14 cellular contexts compared by ENCODE assay signal in genomic region chr16:68486671-68487495, GRCh38. TPM values are rescaled to one million over a fixed set of nuclear protein-coding genes. Genes with fewer than 3 reads are reported as not detected.
DNase-seq lines count a peak whose midpoint lies in the region; ATAC-seq, FAIRE-seq and TF ChIP-seq lines count a peak whose summit lies in the region.
"Had no signal": no experiment of that assay in that cellular context is flagged by ENCODE, and none has a peak within 500 bp of the region (broad histone marks: within the 10 kb centered on the region; RNA-seq: fewer than 3 reads in every experiment).

No MANE protein-coding gene starts in this region.

- H3K4me2 ChIP-seq in HepG2 (ENCODE audit: low read depth, low read length), result no peak overlapping the region
- no peak overlapping the region for H3K4me2 ChIP-seq in mesenchymal stem cell (ENCODE audit: low read length, poor library complexity, severe bottlenecking)

- H3K9ac ChIP-seq in HepG2 (ENCODE audit: insufficient read depth, low read depth, low read length) (no peak overlapping the region), mesenchymal stem cell (ENCODE audit: low read length) (no peak overlapping the region)

- TF ChIP-seq POLR2A in right lobe of liver (IDR thresholded peaks at IDR 0.05), result no peak
- TF ChIP-seq POLR2A in HepG2 (IDR thresholded peaks at IDR 0.05; ENCODE audit: insufficient read depth in 1 of 2, low read depth in 2 of 2, low read length in 2 of 2), result no peak
- TF ChIP-seq POLR2A in gastrocnemius medialis (IDR thresholded peaks at IDR 0.05), result no peak
- TF ChIP-seq POLR2A in suprapubic skin (IDR thresholded peaks at IDR 0.05), result no peak

- no peak overlapping the region for H2BK15ac ChIP-seq in mesenchymal stem cell (ENCODE audit: low read depth, poor library complexity, severe bottlenecking)

- H3K4me1 ChIP-seq in right lobe of liver (peaks cover 0 to 12% (median 0%) of the 10 kb centered on the region in 4 donors), HepG2 (ENCODE audit: insufficient read depth, low read length) (0 out of 2 replicates have a peak, but pooled peaks cover 6% of the 10 kb centered on the region), lower lobe of right lung (peaks cover 10% of the 10 kb centered on the region), mesenchymal stem cell (ENCODE audit: control insufficient read depth, insufficient read depth, low read depth, low read length) (peaks cover 13% of the 10 kb centered on the region), gastrocnemius medialis (no peaks in the 10 kb centered on the region), suprapubic skin (peaks cover 22% of the 10 kb centered on the region)

- no peak overlapping the region for H4K8ac ChIP-seq in mesenchymal stem cell (ENCODE audit: low read length)

- H2BK120ac ChIP-seq in mesenchymal stem cell (ENCODE audit: low read depth, low read length), result no peak overlapping the region

- H2BK12ac ChIP-seq in mesenchymal stem cell (ENCODE audit: low read length in 2 of 2), result no peak overlapping the region

- DNase-seq in right lobe of liver (no peak), HepG2 (ENCODE audit: low spot score) (no peak), NCI-H69 (lab: John Stamatoyannopoulos, UW) (peak; percentile 80), lower lobe of right lung (no peak), mesenchymal stem cell (no peak), gastrocnemius medialis (no peak), suprapubic skin (ENCODE audit: low spot score in 2 of 2) (no peak), D721Med (ENCODE audit: insufficient read length, low spot score) (no peak)
- DNase-seq: activated naive CD8-positive, alpha-beta T cell treated with anti-CD3 and anti-CD28 coated beads, Interleukin-2, amount 10 ng/mL, durations not matched to agents 7 days and 5 days; cerebellar nuclear complex; EL; erythroblast had no signal

- TF ChIP-seq EP300 in HepG2 (IDR thresholded peaks at IDR 0.05; ENCODE audit: low read depth in 2 of 2, low read length in 2 of 2) (no peak), HepG2 (CRISPR knock-in tag; IDR thresholded peaks at IDR 0.05; ENCODE audit: borderline replicate concordance) (no peak), suprapubic skin (IDR thresholded peaks at IDR 0.05) (no peak)

- WGBS in right lobe of liver (ENCODE audit: insufficient coverage, low coverage, low lambda C conversion rate, missing lambda C conversion rate), result 54% methylated on average over 5 of the region's 8 CpGs
- 14% methylated on average over 8 of the region's 8 CpGs for WGBS in HepG2 (ENCODE audit: low lambda C conversion rate)
- 62% methylated on average over 8 of the region's 8 CpGs for WGBS in mesenchymal stem cell
- WGBS in suprapubic skin, result 42% methylated on average over 8 of the region's 8 CpGs

- BruUV-seq in HepG2 (replicated peaks; lab: Mats Ljungman, UMichigan), result no TSS peak

- POLR2A ChIA-PET in HepG2 (lab: Yijun Ruan, JAX), result no interaction called here

- FAIRE-seq in HepG2 (lab: Jason Lieb, UNC) (no peak), D721Med (lab: Jason Lieb, UNC) (no peak)
- FAIRE-seq: urothelium cell line had no signal

- CTCF ChIA-PET in HepG2 (lab: Yijun Ruan, JAX; ENCODE audit: low intra/inter-chr PET ratio, low total read pairs), result no interaction called here

- H4K20me1 ChIP-seq in HepG2 (ENCODE audit: insufficient read depth, low read length), result no peaks in the 10 kb centered on the region

- TF ChIP-seq CTCF in right lobe of liver (IDR thresholded peaks at IDR 0.05), result no peak
- TF ChIP-seq CTCF in HepG2 (CRISPR knock-in tag; IDR thresholded peaks at IDR 0.05), result no peak
- no peak for TF ChIP-seq CTCF in lower lobe of right lung (IDR thresholded peaks at IDR 0.05)
- no peak for TF ChIP-seq CTCF in gastrocnemius medialis (IDR thresholded peaks at IDR 0.05 in 4 of 5, conservative IDR thresholded peaks at IDR 0.05 in 1 of 5)
- TF ChIP-seq CTCF in suprapubic skin (IDR thresholded peaks at IDR 0.05), result no peak
- no peak for TF ChIP-seq CTCF in D721Med (IDR thresholded peaks at IDR 0.05; ENCODE audit: insufficient read depth, missing control alignments)

- no peak for TF ChIP-seq RAD21 in HepG2 (CRISPR knock-in tag; IDR thresholded peaks at IDR 0.05)

- in situ Hi-C loops in HepG2 (cut with HindIII; ENCODE audit: extremely low pct_ligation_motif_present, low pct_unique_long_range_greater_than_20kb), result no loop called here
- in situ Hi-C loops in gastrocnemius medialis (cut with MboI; ENCODE audit: low sequenced_read_pairs in 4 of 4), result no loop called here

- H3K9me3 ChIP-seq in right lobe of liver (no peaks in the 10 kb centered on the region), HepG2 (ENCODE audit: low read length) (no peaks in the 10 kb centered on the region), lower lobe of right lung (no peaks in the 10 kb centered on the region), mesenchymal stem cell (ENCODE audit: control insufficient read depth, low read length) (peaks cover 4% of the 10 kb centered on the region), gastrocnemius medialis (no peaks in the 10 kb centered on the region), suprapubic skin (no peaks in the 10 kb centered on the region)

- intact Hi-C loops in right lobe of liver (cut with DNase I), result no loop called here
- intact Hi-C loops in HepG2 (cut with micrococcal nuclease; ENCODE audit: unreplicated experiment), result no loop called here
- intact Hi-C loops in lower lobe of right lung (cut with DNase I), result no loop called here
- intact Hi-C loops in gastrocnemius medialis (cut with DNase I; ENCODE audit: low total_unique reads), result no loop called here

- H3K4ac ChIP-seq in mesenchymal stem cell (ENCODE audit: low read depth in 1 of 2, low read length in 2 of 2), result no peak overlapping the region

- no peak overlapping the region for H4K91ac ChIP-seq in mesenchymal stem cell (ENCODE audit: low read length)

- ATAC-seq in right lobe of liver (peak; percentile 37 to 76 (median 58)), HepG2 (no peak), lower lobe of right lung (no peak), gastrocnemius medialis (no peak)

- H3K79me1 ChIP-seq in mesenchymal stem cell (replicated peaks; ENCODE audit: low read length, poor library complexity, severe bottlenecking), result no peaks in the 10 kb centered on the region

- H3K27ac ChIP-seq in right lobe of liver (no peak overlapping the region), HepG2 (ENCODE audit: extremely low read length, insufficient read depth, low read length) (no peak overlapping the region), lower lobe of right lung (peak overlapping the region; percentile 3), mesenchymal stem cell (ENCODE audit: low read length, poor library complexity, severe bottlenecking) (no peak overlapping the region), gastrocnemius medialis (no peak overlapping the region), suprapubic skin (no peak overlapping the region)

- H2AK5ac ChIP-seq in mesenchymal stem cell (ENCODE audit: low read length, severe bottlenecking), result no peak overlapping the region

- no peak overlapping the region for H3K18ac ChIP-seq in mesenchymal stem cell (ENCODE audit: low read depth in 1 of 2, low read length in 2 of 2)

- no peak overlapping the region for H3K4me3 ChIP-seq in right lobe of liver
- H3K4me3 ChIP-seq in HepG2 (replicated peaks in 1 of 3; ENCODE audit: insufficient read depth in 1 of 3, low read depth in 2 of 3, low read length in 3 of 3), result no peak overlapping the region
- no peak overlapping the region for H3K4me3 ChIP-seq in lower lobe of right lung
- H3K4me3 ChIP-seq in mesenchymal stem cell (ENCODE audit: insufficient read depth in 1 of 2, low read depth in 1 of 2, low read length in 2 of 2), result no peak overlapping the region
- no peak overlapping the region for H3K4me3 ChIP-seq in gastrocnemius medialis
- no peak overlapping the region for H3K4me3 ChIP-seq in suprapubic skin
- H3K4me3 ChIP-seq: lung had no signal

- H3K23ac ChIP-seq in mesenchymal stem cell (ENCODE audit: low read length in 2 of 2), result no peak overlapping the region

- H2AFZ ChIP-seq in HepG2 (ENCODE audit: low read length) (no peak overlapping the region), mesenchymal stem cell (ENCODE audit: low read depth, low read length) (no peak overlapping the region)

- H3K14ac ChIP-seq in mesenchymal stem cell (ENCODE audit: low read length in 2 of 2), result no peak overlapping the region

- no peaks in the 10 kb centered on the region for H3K79me2 ChIP-seq in HepG2 (ENCODE audit: insufficient read depth, low read length)

- H3K36me3 ChIP-seq in right lobe of liver (no peaks in the 10 kb centered on the region), HepG2 (replicated peaks in 1 of 2; ENCODE audit: control insufficient read depth in 1 of 2, insufficient read depth in 2 of 2, low read length in 2 of 2) (no peaks in the 10 kb centered on the region), lower lobe of right lung (no peaks in the 10 kb centered on the region), mesenchymal stem cell (ENCODE audit: control insufficient read depth in 1 of 2, insufficient read depth in 2 of 2, low read depth in 1 of 2, low read length in 2 of 2) (no peaks in the 10 kb centered on the region), gastrocnemius medialis (no peaks in the 10 kb centered on the region), suprapubic skin (no peaks in the 10 kb centered on the region)

- H3K27me3 ChIP-seq in right lobe of liver (no peaks in the 10 kb centered on the region), HepG2 (ENCODE audit: control insufficient read depth in 1 of 2, insufficient read depth in 2 of 2, low read length in 2 of 2) (no peaks in the 10 kb centered on the region), lower lobe of right lung (ENCODE audit: low read depth) (no peaks in the 10 kb centered on the region), mesenchymal stem cell (ENCODE audit: control insufficient read depth in 1 of 2, insufficient read depth in 1 of 2, low read length in 2 of 2) (peaks cover 20 to 73% of the 10 kb centered on the region in 2 experiments), gastrocnemius medialis (no peaks in the 10 kb centered on the region), suprapubic skin (no peaks in the 10 kb centered on the region)

- no peak overlapping the region for H2BK5ac ChIP-seq in mesenchymal stem cell (ENCODE audit: low read depth, low read length, poor library complexity, severe bottlenecking)

RNA-seq across cellular contexts. Expression of gene SMPD3, which starts 38.6 kb away (rescaled TPM):
- total RNA-seq in right lobe of liver (10 to 100 TPM in 2 of 6 experiments, 1 to 10 TPM in 2, under 1 TPM in 2; 0.18 to 27.2 (median 5.0) TPM), HepG2 (2016; rRNA removed; fragmentation: Illumina TruSeq; extraction: Trizol) (0.07 TPM in 1 of 2 replicates, not detected in the other), lower lobe of right lung (3.6 TPM), gastrocnemius medialis (1 to 10 TPM in 1 of 4 donors, not detected in 3; 2.3 TPM), suprapubic skin (10 to 100 TPM; 26.2 to 64.9 (median 39.9) TPM)
- total RNA-seq in HepG2 (2016; cell fraction: cytosol; rRNA removed; fragmentation: Illumina TruSeq; extraction: Trizol; ENCODE audit: low read depth), result not detected in 2 replicates
- total RNA-seq in HepG2 (2016; cell fraction: insoluble cytoplasmic fraction; rRNA removed; fragmentation: Illumina TruSeq; extraction: Trizol), result 0.06 TPM in 1 of 2 replicates, not detected in the other
- total RNA-seq in HepG2 (2016; cell fraction: membrane; rRNA removed; fragmentation: Illumina TruSeq; extraction: Trizol), result not detected in 2 replicates
- total RNA-seq in HepG2 (2016; cell fraction: nucleus; rRNA removed; fragmentation: Illumina TruSeq; extraction: Trizol), result not detected in 2 replicates
- 0.13 and 0.32 TPM in 2 replicates for polyA plus RNA-seq in HepG2 (2011; rRNA removed)
- 0.06 and 0.38 TPM in 2 replicates for polyA plus RNA-seq in HepG2 (2011; cell fraction: cytosol; rRNA removed)
- polyA plus RNA-seq in HepG2 (2011; cell fraction: nucleus; rRNA removed), result 0.51 and 0.87 TPM in 2 replicates
- polyA plus RNA-seq in HepG2 (2012), result 1.2 and 1.3 TPM in 2 replicates
- not detected in 2 replicates for polyA plus RNA-seq in HepG2 (2016; cell fraction: cytosol; fragmentation: Illumina TruSeq; extraction: Trizol; ENCODE audit: low read depth)
- not detected in 2 replicates for polyA plus RNA-seq in HepG2 (2016; cell fraction: insoluble cytoplasmic fraction; fragmentation: Illumina TruSeq; extraction: Trizol; ENCODE audit: low read depth)
- not detected in 2 replicates for polyA plus RNA-seq in HepG2 (2016; cell fraction: membrane; fragmentation: Illumina TruSeq; extraction: Trizol; ENCODE audit: low read depth)
- 0.40 TPM in 1 of 2 replicates, not detected in the other for polyA plus RNA-seq in HepG2 (2016; cell fraction: nucleus; fragmentation: Illumina TruSeq; extraction: Trizol; ENCODE audit: insufficient read depth, low read depth)
- 0.24 TPM in 1 of 2 replicates, not detected in the other for polyA minus RNA-seq in HepG2 (2011; rRNA and poly(A)+ RNA removed; ENCODE audit: low replicate concordance)
- 1.2 TPM in 1 of 2 replicates, not detected in the other for polyA minus RNA-seq in HepG2 (2011; cell fraction: cytosol; rRNA and poly(A)+ RNA removed)
- polyA minus RNA-seq in HepG2 (2011; cell fraction: nucleus; rRNA and poly(A)+ RNA removed), result 0.52 TPM in 1 of 2 replicates, not detected in the other
- polyA plus RNA-seq in mesenchymal stem cell (2013, experiment 1 of 2), result not detected
- 0.04 TPM for polyA plus RNA-seq in mesenchymal stem cell (2013, experiment 2 of 2)

RNA-seq across cellular contexts. Expression of gene ZFP90, which starts 52.2 kb away (rescaled TPM):
- total RNA-seq in right lobe of liver (10 to 100 TPM in 1 of 6 experiments, 1 to 10 TPM in 5; 3.4 to 11.3 (median 6.2) TPM), HepG2 (2016; rRNA removed; fragmentation: Illumina TruSeq; extraction: Trizol) (17.6 and 21.9 TPM in 2 replicates), lower lobe of right lung (25.7 TPM), gastrocnemius medialis (10 to 100 TPM in 2 of 4 donors, 1 to 10 TPM in 2; 8.2 to 36.6 (median 9.9) TPM), suprapubic skin (10 to 100 TPM in 3 of 4 donors, 1 to 10 TPM in 1; 9.1 to 34.5 (median 16.4) TPM)
- total RNA-seq in HepG2 (2016; cell fraction: cytosol; rRNA removed; fragmentation: Illumina TruSeq; extraction: Trizol; ENCODE audit: low read depth), result 5.3 and 6.1 TPM in 2 replicates
- 16.8 and 19.8 TPM in 2 replicates for total RNA-seq in HepG2 (2016; cell fraction: insoluble cytoplasmic fraction; rRNA removed; fragmentation: Illumina TruSeq; extraction: Trizol)
- 12.0 and 12.6 TPM in 2 replicates for total RNA-seq in HepG2 (2016; cell fraction: membrane; rRNA removed; fragmentation: Illumina TruSeq; extraction: Trizol)
- 16.4 and 21.3 TPM in 2 replicates for total RNA-seq in HepG2 (2016; cell fraction: nucleus; rRNA removed; fragmentation: Illumina TruSeq; extraction: Trizol)
- 17.6 and 18.9 TPM in 2 replicates for polyA plus RNA-seq in HepG2 (2011; rRNA removed)
- 8.1 and 9.3 TPM in 2 replicates for polyA plus RNA-seq in HepG2 (2011; cell fraction: cytosol; rRNA removed)
- 36.1 and 55.4 TPM in 2 replicates for polyA plus RNA-seq in HepG2 (2011; cell fraction: nucleus; rRNA removed)
- 12.8 and 14.6 TPM in 2 replicates for polyA plus RNA-seq in HepG2 (2012)
- polyA plus RNA-seq in HepG2 (2016; cell fraction: cytosol; fragmentation: Illumina TruSeq; extraction: Trizol; ENCODE audit: low read depth), result 4.5 and 5.6 TPM in 2 replicates
- polyA plus RNA-seq in HepG2 (2016; cell fraction: insoluble cytoplasmic fraction; fragmentation: Illumina TruSeq; extraction: Trizol; ENCODE audit: low read depth), result 14.3 and 14.6 TPM in 2 replicates
- 6.2 and 9.0 TPM in 2 replicates for polyA plus RNA-seq in HepG2 (2016; cell fraction: membrane; fragmentation: Illumina TruSeq; extraction: Trizol; ENCODE audit: low read depth)
- 27.9 and 29.5 TPM in 2 replicates for polyA plus RNA-seq in HepG2 (2016; cell fraction: nucleus; fragmentation: Illumina TruSeq; extraction: Trizol; ENCODE audit: insufficient read depth, low read depth)
- polyA minus RNA-seq in HepG2 (2011; rRNA and poly(A)+ RNA removed; ENCODE audit: low replicate concordance), result 0.58 and 14.8 TPM in 2 replicates
- 13.7 and 13.9 TPM in 2 replicates for polyA minus RNA-seq in HepG2 (2011; cell fraction: cytosol; rRNA and poly(A)+ RNA removed)
- 28.3 and 40.0 TPM in 2 replicates for polyA minus RNA-seq in HepG2 (2011; cell fraction: nucleus; rRNA and poly(A)+ RNA removed)
- 12.4 TPM for polyA plus RNA-seq in mesenchymal stem cell (2013, experiment 1 of 2)
- polyA plus RNA-seq in mesenchymal stem cell (2013, experiment 2 of 2), result 11.2 TPM

Comparison
In these comparisons a context has a peak if more than half of its experiments do, and no peak if none do; other contexts are left out.
1. ATAC-seq: peak in right lobe of liver (4 of 4); none in HepG2 (single experiment), lower lobe of right lung (0 of 2) and gastrocnemius medialis (0 of 2).